9 cellular contexts compared by ENCODE assay signal in the genomic region with DNA sequence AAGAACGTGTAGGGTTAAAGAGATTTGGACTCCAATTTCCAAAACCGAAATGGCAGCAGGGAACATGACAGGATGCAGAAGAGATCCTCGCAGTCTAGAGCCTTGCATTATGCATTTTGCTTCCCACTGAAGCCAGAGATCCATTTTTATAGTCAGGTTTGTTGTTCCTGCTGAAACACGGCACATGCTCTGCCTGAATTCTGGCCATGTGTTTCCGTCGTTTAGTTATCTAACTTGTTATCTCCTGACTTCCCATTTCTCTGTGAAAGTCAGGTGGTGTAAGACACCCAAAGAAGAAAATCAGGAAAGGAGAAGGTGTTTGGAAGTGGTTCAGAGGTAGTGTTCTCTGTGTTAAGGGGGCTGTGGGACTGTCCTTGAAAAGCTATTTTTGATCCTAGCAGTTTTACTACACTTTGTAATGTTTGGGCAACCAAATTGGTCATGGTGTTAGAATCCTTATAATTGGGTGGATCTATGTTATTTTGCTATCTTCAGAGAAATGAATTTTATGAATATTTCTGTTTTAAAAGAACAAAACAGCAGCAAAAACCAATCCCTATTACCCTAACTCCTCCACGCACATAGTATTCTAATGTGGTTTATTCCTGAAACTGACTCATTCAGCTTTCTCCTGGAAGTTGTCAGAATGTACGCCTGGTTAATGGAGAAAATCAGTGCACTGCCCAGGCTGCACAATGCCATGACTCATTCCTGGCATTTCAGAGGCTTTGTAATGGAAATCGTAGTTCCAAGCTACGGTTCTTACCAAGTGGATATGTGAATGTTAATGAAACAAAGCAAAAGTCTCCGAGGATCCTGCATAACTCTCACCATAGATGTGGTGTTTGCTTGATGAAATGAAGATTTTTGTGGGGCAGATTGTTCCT.
DNase-seq lines count a peak whose midpoint lies in the region; TF ChIP-seq lines count a peak whose summit lies in the region.
"Had no signal": no experiment of that assay in that cellular context is flagged by ENCODE, and none has a peak within 500 bp of the region (broad histone marks: within the 10 kb centered on the region; RNA-seq: fewer than 3 reads in every experiment).

No MANE protein-coding gene starts in this region.

- no peaks in the 10 kb centered on the region for H3K9me2 ChIP-seq in Karpas-422 (replicated peaks; ENCODE audit: insufficient read depth, low read length)

- H3K27ac ChIP-seq in left ventricle myocardium inferior (replicated peaks) (peak overlapping the region; percentile 94), rectal smooth muscle tissue (ENCODE audit: low read depth, low read length) (peak overlapping the region; percentile 77), Karpas-422 (ENCODE audit: low read length) (no peak overlapping the region)

- peaks cover 97% of the 10 kb centered on the region for H3K4me1 ChIP-seq in left ventricle myocardium inferior
- peaks cover 52% of the 10 kb centered on the region for H3K4me1 ChIP-seq in rectal smooth muscle tissue (ENCODE audit: control insufficient read depth, insufficient read depth, low read length)
- H3K4me1 ChIP-seq in Karpas-422 (ENCODE audit: low read length), result peaks cover 44% of the 10 kb centered on the region

- H3K36me3 ChIP-seq in left ventricle myocardium inferior (no peaks in the 10 kb centered on the region), rectal smooth muscle tissue (ENCODE audit: control insufficient read depth, insufficient read depth, low read length) (no peaks in the 10 kb centered on the region), Karpas-422 (ENCODE audit: insufficient read depth, low read length) (peaks cover 23% of the 10 kb centered on the region)

- peak overlapping the region; percentile 4 for H3K4me3 ChIP-seq in left ventricle myocardium inferior
- H3K4me3 ChIP-seq in rectal smooth muscle tissue (ENCODE audit: low read length), result no peak overlapping the region
- no peak overlapping the region for H3K4me3 ChIP-seq in Karpas-422 (ENCODE audit: low read length)

- H2AFZ ChIP-seq in Karpas-422 (ENCODE audit: low read length), result no peak overlapping the region

- H3K27me3 ChIP-seq in left ventricle myocardium inferior (ENCODE audit: low read depth) (no peaks in the 10 kb centered on the region), rectal smooth muscle tissue (ENCODE audit: control insufficient read depth, insufficient read depth, low read length) (no peaks in the 10 kb centered on the region), Karpas-422 (ENCODE audit: low read length) (no peaks in the 10 kb centered on the region)

- peaks cover 96% of the 10 kb centered on the region for H3K79me2 ChIP-seq in Karpas-422 (ENCODE audit: low read length)

- no peaks in the 10 kb centered on the region for H3K9me3 ChIP-seq in left ventricle myocardium inferior (replicated peaks)
- no peaks in the 10 kb centered on the region for H3K9me3 ChIP-seq in Karpas-422 (ENCODE audit: low read length)

- intact Hi-C loops in left ventricle myocardium inferior (cut with micrococcal nuclease), result no loop called here

- H3K4me2 ChIP-seq in Karpas-422 (ENCODE audit: low read depth, low read length, poor library complexity, severe bottlenecking), result no peak overlapping the region

- H4K20me1 ChIP-seq in Karpas-422 (ENCODE audit: insufficient read depth, low read depth, low read length), result peaks cover 9% of the 10 kb centered on the region; the same call in 1 of the 2 replicates

- H3K9ac ChIP-seq in rectal smooth muscle tissue (ENCODE audit: low read length) (no peak overlapping the region), Karpas-422 (ENCODE audit: low read length) (no peak overlapping the region)

- no peak for TF ChIP-seq CTCF in left ventricle myocardium inferior (IDR thresholded peaks at IDR 0.05; ENCODE audit: borderline replicate concordance)

- peak; percentile 89 for DNase-seq in GM04504 (ENCODE audit: low read depth)
- peak; percentile 97 for DNase-seq in amniotic epithelial cell (ENCODE audit: low read depth)
- no peak for DNase-seq in left ventricle myocardium inferior
- DNase-seq in Karpas-422, result no peak
- no peak for DNase-seq in ureter (ENCODE audit: low spot score)
- DNase-seq in HUDEP-2 (lab: John Stamatoyannopoulos, UW; ENCODE audit: unreplicated experiment in 76 of 76), result no peak
- no peak for DNase-seq in NCI-H345 (lab: John Stamatoyannopoulos, UW)
- DNase-seq: naive B cell had no signal

Comparison
In these comparisons a context has a peak if more than half of its experiments do, and no peak if none do; other contexts are left out.
1. DNase-seq: peak in GM04504 (single experiment) and amniotic epithelial cell (single experiment); none in left ventricle myocardium inferior (single experiment), Karpas-422 (single experiment), ureter (single experiment), HUDEP-2 (0 of 76) and NCI-H345 (single experiment).